In the genomic region with DNA sequence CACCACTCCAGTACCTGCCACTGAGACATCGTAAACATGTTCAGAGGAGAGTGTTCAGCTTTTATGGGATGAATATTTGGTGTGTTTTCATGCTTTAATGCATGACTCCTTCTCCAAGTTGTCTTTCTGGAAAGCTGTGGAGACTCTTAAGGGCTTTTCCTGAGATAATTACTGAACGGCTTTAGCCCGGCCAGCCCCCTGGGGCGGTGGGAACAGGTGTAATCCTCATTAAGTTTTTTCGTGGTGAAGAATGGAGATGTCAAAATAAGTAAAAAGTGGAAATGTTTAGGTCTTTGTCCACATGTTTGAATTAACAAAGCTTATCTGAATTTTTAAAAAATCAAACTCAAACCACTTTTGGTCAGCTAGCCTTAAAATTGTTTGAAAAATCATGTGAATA, we compare ENCODE assay signal across 1 cellular context.
TF ChIP-seq lines count a peak whose summit lies in the region.

No MANE protein-coding gene starts in this region.

TF ChIP-seq in H1, 55 proteins besides CTCF, POLR2A, EP300 and RAD21:
- TF ChIP-seq SP4 (IDR thresholded peaks at IDR 0.05; ENCODE audit: low read length) = no peak
- TF ChIP-seq BACH1 (IDR thresholded peaks at IDR 0.05; ENCODE audit: low read length) = no peak
- no peak for TF ChIP-seq MAX (IDR thresholded peaks at IDR 0.05)
- TF ChIP-seq CHD2 (IDR thresholded peaks at IDR 0.05; ENCODE audit: low read length) = no peak
- no peak for TF ChIP-seq RBBP5 (IDR thresholded peaks at IDR 0.05; ENCODE audit: borderline replicate concordance, low read depth, low read length)
- no peak for TF ChIP-seq CHD7 (IDR thresholded peaks at IDR 0.05; ENCODE audit: insufficient replicate concordance, low read length)
- no peak for TF ChIP-seq POU5F1 (IDR thresholded peaks at IDR 0.05; ENCODE audit: low read depth, low read length)
- TF ChIP-seq RFX5 (IDR thresholded peaks at IDR 0.05; ENCODE audit: borderline replicate concordance, low read depth, low read length) = no peak
- TF ChIP-seq CTBP2 (IDR thresholded peaks at IDR 0.05; ENCODE audit: borderline replicate concordance, insufficient read depth, insufficient read length, low read length) = no peak
- no peak for TF ChIP-seq KDM1A (IDR thresholded peaks at IDR 0.05; ENCODE audit: borderline replicate concordance, low read length)
- TF ChIP-seq CBX5 (IDR thresholded peaks at IDR 0.05; ENCODE audit: low read depth, low read length) = no peak
- TF ChIP-seq CHD1 (IDR thresholded peaks at IDR 0.05; ENCODE audit: low read depth, low read length) = no peak
- no peak for TF ChIP-seq SUZ12 (IDR thresholded peaks at IDR 0.05; ENCODE audit: low read length)
- TF ChIP-seq SIN3A (conservative IDR thresholded peaks at IDR 0.05 in 1 of 2, IDR thresholded peaks at IDR 0.05 in 1 of 2; ENCODE audit: low read depth in 1 of 2, low read length in 2 of 2) = no peak
- TF ChIP-seq SIRT6 (IDR thresholded peaks at IDR 0.05; ENCODE audit: low read length) = no peak
